In genomic region chr11:125515102-125515439, GRCh38 we compare ENCODE assay signal across 16 cellular contexts. TPM values are rescaled to one million over a fixed set of nuclear protein-coding genes. Genes with fewer than 3 reads are reported as not detected.
DNase-seq lines count a peak whose midpoint lies in the region; ATAC-seq and TF ChIP-seq lines count a peak whose summit lies in the region.
"Had no signal": no experiment of that assay in that cellular context is flagged by ENCODE, and none has a peak within 500 bp of the region (broad histone marks: within the 10 kb centered on the region; RNA-seq: fewer than 3 reads in every experiment).

No MANE protein-coding gene starts in this region.

- peaks cover 47% of the 10 kb centered on the region for H3K4me1 Mint-ChIP-seq in activated CD4-positive, alpha-beta T cell treated with anti-CD3 and anti-CD28 coated beads, Interleukin-2, amount 10 ng/mL, durations not matched to agents 7 days and 5 days
- H3K4me1 Mint-ChIP-seq in activated naive CD8-positive, alpha-beta T cell treated with anti-CD3 and anti-CD28 coated beads, Interleukin-2, amount 10 ng/mL, durations not matched to agents 7 days and 5 days, result peaks cover 35% of the 10 kb centered on the region
- peaks cover 15 to 54% (median 48%) of the 10 kb centered on the region in 4 donors for H3K4me1 Mint-ChIP-seq in naive thymus-derived CD8-positive, alpha-beta T cell

- no peak overlapping the region for H2AK5ac ChIP-seq in mesenchymal stem cell (ENCODE audit: low read length, severe bottlenecking)

- CTCF ChIA-PET in activated CD4-positive, alpha-beta T cell treated with anti-CD3 and anti-CD28 coated beads, Interleukin-2, amount 10 ng/mL, durations not matched to agents 7 days and 5 days (lab: Charles Lee), result no interaction called here
- CTCF ChIA-PET in OCI-LY7 (lab: Charles Lee; ENCODE audit: unreplicated experiment), result no interaction called here

- H2BK12ac ChIP-seq in mesenchymal stem cell (ENCODE audit: low read length in 2 of 2), result no peak overlapping the region

- H3K79me1 ChIP-seq in mesenchymal stem cell (replicated peaks; ENCODE audit: low read length, poor library complexity, severe bottlenecking), result no peaks in the 10 kb centered on the region

- intact Hi-C loops in OCI-LY7 (cut with micrococcal nuclease; ENCODE audit: unreplicated experiment), result no loop called here

- H3K9me2 ChIP-seq in OCI-LY7 (ENCODE audit: insufficient read depth, low read length), result no peaks in the 10 kb centered on the region

- H3K36me3 ChIP-seq in OCI-LY7 (ENCODE audit: insufficient read depth, low read length), result no peaks in the 10 kb centered on the region
- no peaks in the 10 kb centered on the region for H3K36me3 ChIP-seq in mesenchymal stem cell (ENCODE audit: control insufficient read depth in 1 of 2, insufficient read depth in 2 of 2, low read depth in 1 of 2, low read length in 2 of 2)
- H3K36me3 ChIP-seq: MG63, SJSA1 had no signal

- POLR2A ChIA-PET in activated CD4-positive, alpha-beta T cell treated with anti-CD3 and anti-CD28 coated beads, Interleukin-2, amount 10 ng/mL, durations not matched to agents 7 days and 5 days (lab: Charles Lee), result no interaction called here
- POLR2A ChIA-PET in OCI-LY7 (lab: Charles Lee), result interaction anchor here (0.7 to 1.1 kb wide), 2 partner anchors 12 to 34 kb away, joined by 3 to 6 read pairs; no protein-coding TSS in a partner anchor
- POLR2A ChIA-PET in activated naive CD8-positive, alpha-beta T cell treated with anti-CD3 and anti-CD28 coated beads, Interleukin-2, amount 10 ng/mL, durations not matched to agents 7 days and 5 days (lab: Charles Lee), result interaction anchor here (0.7 to 1.1 kb wide), 5 partner anchors 53 to 875 kb away, joined by 3 to 6 read pairs (median 4); partner anchors contain the start of genes CHEK1 and EI24
- POLR2A ChIA-PET in naive thymus-derived CD8-positive, alpha-beta T cell (lab: Charles Lee), result interaction anchor here (0.6 to 1.6 kb wide), 6 partner anchors 19 to 758 kb away, joined by 3 to 7 read pairs (median 4); partner anchors contain the start of genes EI24, FEZ1 and STT3A

- no peak overlapping the region for H2AFZ ChIP-seq in OCI-LY7 (ENCODE audit: low read length)
- no peak overlapping the region for H2AFZ ChIP-seq in mesenchymal stem cell (ENCODE audit: low read depth, low read length)

- TF ChIP-seq CTCF in OCI-LY7 (conservative IDR thresholded peaks at IDR 0.05; ENCODE audit: low read length), result no peak

- ATAC-seq in activated naive CD8-positive, alpha-beta T cell treated with anti-CD3 and anti-CD28 coated beads, Interleukin-2, amount 10 ng/mL, durations not matched to agents 7 days and 5 days (ENCODE audit: low read depth), result no peak
- no peak for ATAC-seq in naive thymus-derived CD8-positive, alpha-beta T cell
- ATAC-seq: A549, HepG2 had no signal

- no peak overlapping the region for H4K8ac ChIP-seq in mesenchymal stem cell (ENCODE audit: low read length)

- H3K4me3 Mint-ChIP-seq in activated CD4-positive, alpha-beta T cell treated with anti-CD3 and anti-CD28 coated beads, Interleukin-2, amount 10 ng/mL, durations not matched to agents 7 days and 5 days, result no peak overlapping the region
- peak overlapping the region; percentile 20 for H3K4me3 Mint-ChIP-seq in activated naive CD8-positive, alpha-beta T cell treated with anti-CD3 and anti-CD28 coated beads, Interleukin-2, amount 10 ng/mL, durations not matched to agents 7 days and 5 days
- H3K4me3 Mint-ChIP-seq in naive thymus-derived CD8-positive, alpha-beta T cell, result peak overlapping the region in 2 of 10 donors; percentile 18 to 65

- H3K9me3 ChIP-seq in OCI-LY7 (ENCODE audit: low read length), result no peaks in the 10 kb centered on the region
- no peaks in the 10 kb centered on the region for H3K9me3 ChIP-seq in mesenchymal stem cell (ENCODE audit: control insufficient read depth, low read length)
- H3K9me3 ChIP-seq: A549, MG63, SJSA1 had no signal

- no peak overlapping the region for H4K91ac ChIP-seq in mesenchymal stem cell (ENCODE audit: low read length)

- peaks cover 0 to 4% of the 10 kb centered on the region in 2 experiments for H3K27me3 ChIP-seq in mesenchymal stem cell (ENCODE audit: control insufficient read depth in 1 of 2, insufficient read depth in 1 of 2, low read length in 2 of 2)
- H3K27me3 ChIP-seq: MG63, SJSA1 had no signal

- H3K4me1 ChIP-seq in OCI-LY7 (ENCODE audit: insufficient read depth, low read length, poor library complexity, severe bottlenecking) (peaks cover 18% of the 10 kb centered on the region), mesenchymal stem cell (ENCODE audit: control insufficient read depth, insufficient read depth, low read depth, low read length) (no peaks in the 10 kb centered on the region)
- H3K4me1 ChIP-seq: A549, SJSA1 had no signal

- H3K4me3 ChIP-seq in OCI-LY7 (ENCODE audit: low read depth, low read length, poor library complexity, severe bottlenecking), result no peak overlapping the region
- no peak overlapping the region for H3K4me3 ChIP-seq in mesenchymal stem cell (ENCODE audit: insufficient read depth in 1 of 2, low read depth in 1 of 2, low read length in 2 of 2)
- H3K4me3 ChIP-seq: A549, MG63, SJSA1 had no signal

- no peaks in the 10 kb centered on the region for H3K36me3 Mint-ChIP-seq in activated CD4-positive, alpha-beta T cell treated with anti-CD3 and anti-CD28 coated beads, Interleukin-2, amount 10 ng/mL, durations not matched to agents 7 days and 5 days (ENCODE audit: low read depth)
- H3K36me3 Mint-ChIP-seq in activated naive CD8-positive, alpha-beta T cell treated with anti-CD3 and anti-CD28 coated beads, Interleukin-2, amount 10 ng/mL, durations not matched to agents 7 days and 5 days, result peaks cover 3% of the 10 kb centered on the region
- no peaks in the 10 kb centered on the region for H3K36me3 Mint-ChIP-seq in naive thymus-derived CD8-positive, alpha-beta T cell

- H4K20me1 ChIP-seq in OCI-LY7 (ENCODE audit: insufficient read depth, low read length), result no peaks in the 10 kb centered on the region

- H3K27ac Mint-ChIP-seq in activated CD4-positive, alpha-beta T cell treated with anti-CD3 and anti-CD28 coated beads, Interleukin-2, amount 10 ng/mL, durations not matched to agents 7 days and 5 days, result peak overlapping the region; percentile 71
- peak overlapping the region; percentile 76 for H3K27ac Mint-ChIP-seq in activated naive CD8-positive, alpha-beta T cell treated with anti-CD3 and anti-CD28 coated beads, Interleukin-2, amount 10 ng/mL, durations not matched to agents 7 days and 5 days
- peak overlapping the region in 7 of 10 donors; percentile 8 to 97 (median 86) for H3K27ac Mint-ChIP-seq in naive thymus-derived CD8-positive, alpha-beta T cell

- H2BK120ac ChIP-seq in mesenchymal stem cell (ENCODE audit: low read depth, low read length), result no peak overlapping the region

- H2BK5ac ChIP-seq in mesenchymal stem cell (ENCODE audit: low read depth, low read length, poor library complexity, severe bottlenecking), result no peak overlapping the region

- H3K27me3 Mint-ChIP-seq in activated CD4-positive, alpha-beta T cell treated with anti-CD3 and anti-CD28 coated beads, Interleukin-2, amount 10 ng/mL, durations not matched to agents 7 days and 5 days, result no peaks in the 10 kb centered on the region
- no peaks in the 10 kb centered on the region for H3K27me3 Mint-ChIP-seq in activated naive CD8-positive, alpha-beta T cell treated with anti-CD3 and anti-CD28 coated beads, Interleukin-2, amount 10 ng/mL, durations not matched to agents 7 days and 5 days
- H3K27me3 Mint-ChIP-seq in naive thymus-derived CD8-positive, alpha-beta T cell, result no peaks in the 10 kb centered on the region

- H3K9ac ChIP-seq in mesenchymal stem cell (ENCODE audit: low read length), result no peak overlapping the region

- H3K4ac ChIP-seq in mesenchymal stem cell (ENCODE audit: low read depth in 1 of 2, low read length in 2 of 2), result no peak overlapping the region

- H3K27ac ChIP-seq in OCI-LY7 (ENCODE audit: low read depth, low read length, poor library complexity, severe bottlenecking) (peak overlapping the region; percentile 48), mesenchymal stem cell (ENCODE audit: low read length, poor library complexity, severe bottlenecking) (no peak overlapping the region)
- H3K27ac ChIP-seq: A549, SJSA1 had no signal

- H3K14ac ChIP-seq in mesenchymal stem cell (ENCODE audit: low read length in 2 of 2), result no peak overlapping the region

- H2BK15ac ChIP-seq in mesenchymal stem cell (ENCODE audit: low read depth, poor library complexity, severe bottlenecking), result no peak overlapping the region

- no TSS peak for BruUV-seq in OCI-LY7 (replicated peaks; lab: Mats Ljungman, UMichigan)

- H3K18ac ChIP-seq in mesenchymal stem cell (ENCODE audit: low read depth in 1 of 2, low read length in 2 of 2), result no peak overlapping the region

- DNase-seq in activated CD4-positive, alpha-beta T cell treated with anti-CD3 and anti-CD28 coated beads, Interleukin-2, amount 10 ng/mL, durations not matched to agents 7 days and 5 days, result no peak
- no peak for DNase-seq in activated CD4-positive, alpha-beta T cell treated with anti-CD3 and anti-CD28 coated beads, Interleukin-2, amount 50 U/mL, for 1 hour
- DNase-seq in OCI-LY7 (ENCODE audit: low spot score), result no peak
- DNase-seq in activated naive CD8-positive, alpha-beta T cell treated with anti-CD3 and anti-CD28 coated beads, Interleukin-2, amount 10 ng/mL, durations not matched to agents 7 days and 5 days, result no peak
- no peak for DNase-seq in naive thymus-derived CD8-positive, alpha-beta T cell
- DNase-seq in SIG-M5 treated with dmso at 0.1 percent for 504 hours (lab: John Stamatoyannopoulos, UW; ENCODE audit: unreplicated experiment), result no peak
- DNase-seq in mesenchymal stem cell, result no peak
- no peak for DNase-seq in NOMO-1 treated with DMSO at 0.1 percent for 48 hours (lab: John Stamatoyannopoulos, UW; ENCODE audit: unreplicated experiment)
- DNase-seq: anterior cingulate cortex, hippocampal formation, midbrain, nucleus accumbens had no signal

- H3K9me3 Mint-ChIP-seq in activated CD4-positive, alpha-beta T cell treated with anti-CD3 and anti-CD28 coated beads, Interleukin-2, amount 10 ng/mL, durations not matched to agents 7 days and 5 days, result peaks cover 3% of the 10 kb centered on the region
- H3K9me3 Mint-ChIP-seq in activated naive CD8-positive, alpha-beta T cell treated with anti-CD3 and anti-CD28 coated beads, Interleukin-2, amount 10 ng/mL, durations not matched to agents 7 days and 5 days, result peaks cover 3% of the 10 kb centered on the region
- peaks cover 0 to 2% (median 0%) of the 10 kb centered on the region in 9 donors for H3K9me3 Mint-ChIP-seq in naive thymus-derived CD8-positive, alpha-beta T cell

- H3K23ac ChIP-seq in mesenchymal stem cell (ENCODE audit: low read length in 2 of 2), result no peak overlapping the region

- H3K4me2 ChIP-seq in OCI-LY7 (ENCODE audit: low read length) (no peak overlapping the region), mesenchymal stem cell (ENCODE audit: low read length, poor library complexity, severe bottlenecking) (no peak overlapping the region)
- H3K4me2 ChIP-seq: A549 had no signal

- H3K79me2 ChIP-seq in OCI-LY7 (ENCODE audit: insufficient read depth, low read depth, low read length), result no peaks in the 10 kb centered on the region

RNA-seq across cellular contexts. Expression of gene FEZ1, which starts 19.0 kb away (rescaled TPM):
- total RNA-seq in activated CD4-positive, alpha-beta T cell treated with anti-CD3 and anti-CD28 coated beads, Interleukin-2, amount 10 ng/mL, durations not matched to agents 7 days and 5 days, result under 1 TPM; 0.40 TPM
- 0.22 TPM in 1 of 2 replicates, not detected in the other for total RNA-seq in OCI-LY7 (2014; rRNA removed; shearing (Covaris generic))
- total RNA-seq in OCI-LY7 (2022), result 0.36 and 0.55 TPM in 2 replicates
- 1 to 10 TPM in 1 of 2 experiments, under 1 TPM in 1; 0.64 to 1.3 TPM for total RNA-seq in activated naive CD8-positive, alpha-beta T cell treated with anti-CD3 and anti-CD28 coated beads, Interleukin-2, amount 10 ng/mL, durations not matched to agents 7 days and 5 days
- not detected for total RNA-seq in naive thymus-derived CD8-positive, alpha-beta T cell
- polyA plus RNA-seq in naive thymus-derived CD8-positive, alpha-beta T cell, result 10 to 100 TPM in 1 of 3 donors, 1 to 10 TPM in 2; 1.1 to 11.6 (median 1.7) TPM
- polyA plus RNA-seq in mesenchymal stem cell (2013, experiment 1 of 2), result 32.7 TPM
- polyA plus RNA-seq in mesenchymal stem cell (2013, experiment 2 of 2), result 34.2 TPM
- total RNA-seq: HepG2, SJSA1 had no signal
- polyA plus RNA-seq: HepG2 had no signal

RNA-seq across cellular contexts. Expression of gene EI24, which starts 54.2 kb away (rescaled TPM):
- 10 to 100 TPM; 37.3 to 44.3 TPM for total RNA-seq in activated CD4-positive, alpha-beta T cell treated with anti-CD3 and anti-CD28 coated beads, Interleukin-2, amount 10 ng/mL, durations not matched to agents 7 days and 5 days
- total RNA-seq in OCI-LY7 (2014; rRNA removed; shearing (Covaris generic)), result 66.8 and 77.4 TPM in 2 replicates
- 73.6 and 77.2 TPM in 2 replicates for total RNA-seq in OCI-LY7 (2022)
- 10 to 100 TPM; 39.0 to 39.2 TPM for total RNA-seq in activated naive CD8-positive, alpha-beta T cell treated with anti-CD3 and anti-CD28 coated beads, Interleukin-2, amount 10 ng/mL, durations not matched to agents 7 days and 5 days
- total RNA-seq in naive thymus-derived CD8-positive, alpha-beta T cell, result 10 to 100 TPM; 34.6 to 39.4 TPM
- 10 to 100 TPM; 56.0 to 84.4 (median 74.0) TPM for polyA plus RNA-seq in naive thymus-derived CD8-positive, alpha-beta T cell
- polyA plus RNA-seq in mesenchymal stem cell (2013, experiment 1 of 2), result 125 TPM
- 132 TPM for polyA plus RNA-seq in mesenchymal stem cell (2013, experiment 2 of 2)
